In genomic region chr5:133599600-133599999, GRCh38 we compare ENCODE assay signal across 9 cellular contexts. TPM values are rescaled to one million over a fixed set of nuclear protein-coding genes. Genes with fewer than 3 reads are reported as not detected.
"Had no signal": no experiment of that assay in that cellular context is flagged by ENCODE, and none has a peak within 500 bp of the region (broad histone marks: within the 10 kb centered on the region; RNA-seq: fewer than 3 reads in every experiment).

No MANE protein-coding gene starts in this region.

- H3K9me3 Mint-ChIP-seq: GM23338, H9 had no signal

- H3K4me3 Mint-ChIP-seq: GM23338, H9, HFFc6 had no signal

- H3K4me3 ChIP-seq: GM23248, GM23338, HAP-1 had no signal

- ATAC-seq: GM23338, HCT116 had no signal

- DNase-seq: GM23248, GOT3, H7, H9, HCEC 1CT, HFFc6 had no signal

- H3K27ac Mint-ChIP-seq: GM23338, H9, HFFc6 had no signal

- H3K27ac ChIP-seq: GM23248 had no signal

RNA-seq across cellular contexts. Expression of gene FSTL4, which starts 12.7 kb away (rescaled TPM):
- total RNA-seq: GM23248, HFFc6 had no signal
